ENCODE assay signal across 36 cellular contexts in genomic region chr2:207313947-207314346, GRCh38.
"Had no signal": no experiment of that assay in that cellular context is flagged by ENCODE, and none has a peak within 500 bp of the region (broad histone marks: within the 10 kb centered on the region; RNA-seq: fewer than 3 reads in every experiment).

No MANE protein-coding gene starts in this region.

- H3K9me3 Mint-ChIP-seq: activated naive CD4-positive, alpha-beta T cell treated with anti-CD3 and anti-CD28 coated beads for 36 hours; activated naive CD4-positive, alpha-beta T cell treated with anti-CD3 and anti-CD28 coated beads, Interleukin-2, amount 50 U/mL, for 24 hours; activated naive CD8-positive, alpha-beta T cell treated with anti-CD3 and anti-CD28 coated beads for 36 hours; activated T-helper 17 cell treated with anti-CD3 and anti-CD28 coated beads, Interleukin-2, amount 50 U/mL, for 72 hours; effector memory CD8-positive, alpha-beta T cell; T-helper 2 cell treated with Interferon-gamma antibody and Interleukin-4, amounts not matched to agents 5 μg/mL and 100 μg/mL, for 36 hours had no signal

- H3K4me3 ChIP-seq: adrenal gland, body of pancreas, esophagus muscularis mucosa, gastrocnemius medialis, heart right ventricle had no signal

- ATAC-seq: activated CD8-positive, alpha-beta memory T cell treated with anti-CD3 and anti-CD28 coated beads, Interleukin-2, amount 10 ng/mL, durations not matched to agents 7 days and 5 days; activated CD8-positive, alpha-beta T cell treated with anti-CD3 and anti-CD28 coated beads, Interleukin-2, amount 10 ng/mL, durations not matched to agents 7 days and 5 days; activated naive CD8-positive, alpha-beta T cell treated with anti-CD3 and anti-CD28 coated beads, Interleukin-2, amount 50 U/mL, for 24 hours; activated T-helper 17 cell treated with anti-CD3 and anti-CD28 coated beads, Interleukin-2, amount 50 U/mL, for 72 hours; body of pancreas; effector memory CD8-positive, alpha-beta T cell; foreskin keratinocyte; gastrocnemius medialis; heart right ventricle; T-helper 17 cell had no signal

- H3K36me3 Mint-ChIP-seq: activated CD8-positive, alpha-beta memory T cell treated with anti-CD3 and anti-CD28 coated beads, Interleukin-2, amount 10 ng/mL, durations not matched to agents 7 days and 5 days; activated naive CD8-positive, alpha-beta T cell treated with anti-CD3 and anti-CD28 coated beads for 36 hours had no signal

- H3K27ac ChIP-seq: adrenal gland, body of pancreas, esophagus muscularis mucosa, foreskin keratinocyte, gastrocnemius medialis, heart right ventricle, WERI-Rb-1 had no signal

- H3K9me3 ChIP-seq: adrenal gland, body of pancreas, esophagus muscularis mucosa, gastrocnemius medialis, heart right ventricle had no signal

- H3K4me3 Mint-ChIP-seq: activated CD8-positive, alpha-beta memory T cell treated with anti-CD3 and anti-CD28 coated beads, Interleukin-2, amount 10 ng/mL, durations not matched to agents 7 days and 5 days; activated CD8-positive, alpha-beta T cell treated with anti-CD3 and anti-CD28 coated beads, Interleukin-2, amount 10 ng/mL, durations not matched to agents 7 days and 5 days; activated naive CD4-positive, alpha-beta T cell treated with anti-CD3 and anti-CD28 coated beads for 36 hours; activated naive CD4-positive, alpha-beta T cell treated with anti-CD3 and anti-CD28 coated beads, Interleukin-2, amount 50 U/mL, for 24 hours; activated naive CD8-positive, alpha-beta T cell treated with anti-CD3 and anti-CD28 coated beads for 36 hours; activated naive CD8-positive, alpha-beta T cell treated with anti-CD3 and anti-CD28 coated beads, Interleukin-2, amount 50 U/mL, for 24 hours; activated T-helper 17 cell treated with anti-CD3 and anti-CD28 coated beads, Interleukin-2, amount 50 U/mL, for 72 hours; effector memory CD8-positive, alpha-beta T cell; T-helper 17 cell; T-helper 2 cell treated with Interferon-gamma antibody and Interleukin-4, amounts not matched to agents 5 μg/mL and 100 μg/mL, for 36 hours had no signal

- H3K27me3 Mint-ChIP-seq: activated CD8-positive, alpha-beta memory T cell treated with anti-CD3 and anti-CD28 coated beads, Interleukin-2, amount 10 ng/mL, durations not matched to agents 7 days and 5 days; activated naive CD4-positive, alpha-beta T cell treated with anti-CD3 and anti-CD28 coated beads, Interleukin-2, amount 50 U/mL, for 24 hours; activated naive CD8-positive, alpha-beta T cell treated with anti-CD3 and anti-CD28 coated beads for 36 hours; activated naive CD8-positive, alpha-beta T cell treated with anti-CD3 and anti-CD28 coated beads, Interleukin-2, amount 50 U/mL, for 24 hours had no signal

- FAIRE-seq: colon had no signal

- H3K4me1 ChIP-seq: body of pancreas had no signal

- DNase-seq: activated CD4-positive, alpha-beta T cell treated with anti-CD3 and anti-CD28 coated beads for 48 hours; activated CD4-positive, alpha-beta T cell treated with anti-CD3 and anti-CD28 coated beads, Interleukin-2, amount 50 U/mL, for 1 hour; activated CD4-positive, alpha-beta T cell treated with anti-CD3 and anti-CD28 coated beads, Interleukin-2, amount 50 U/mL, for 48 hours; activated CD4-positive, CD25-positive, alpha-beta regulatory T cell; activated CD4-positive, CD25-positive, alpha-beta regulatory T cell treated with anti-CD3 and anti-CD28 coated beads, Interleukin-2, amount 50 U/mL, for 72 hours; activated CD8-positive, alpha-beta memory T cell treated with anti-CD3 and anti-CD28 coated beads, Interleukin-2, amount 10 ng/mL, durations not matched to agents 7 days and 5 days; activated CD8-positive, alpha-beta memory T cell treated with anti-CD3 and anti-CD28 coated beads, Interleukin-2, amount 50 U/mL, for 4 hours; activated CD8-positive, alpha-beta T cell treated with anti-CD3 and anti-CD28 coated beads, Interleukin-2, amount 10 ng/mL, durations not matched to agents 7 days and 5 days; activated effector memory CD4-positive, alpha-beta T cell treated with Interleukin-2 at 50 U/mL for 16 hours; activated gamma-delta T cell treated with Interleukin-2 at 50 U/mL for 16 hours; activated naive CD4-positive, alpha-beta T cell treated with anti-CD3 and anti-CD28 coated beads for 36 hours; activated naive CD8-positive, alpha-beta T cell treated with anti-CD3 and anti-CD28 coated beads for 36 hours; activated naive CD8-positive, alpha-beta T cell treated with anti-CD3 and anti-CD28 coated beads, Interleukin-2, amount 50 U/mL, for 24 hours; activated T-cell treated with anti-CD3 and anti-CD28 coated beads, Interleukin-2, amount 50 U/mL, for 1 hour; adrenal gland; amygdala; aorta; body of pancreas; caudate nucleus; cortex of kidney; dermis blood vessel endothelial cell; effector CD4-positive, alpha-beta T cell; effector memory CD8-positive, alpha-beta T cell; erythroblast; foreskin keratinocyte; gastrocnemius medialis; heart right ventricle; T-helper 1 cell; T-helper 17 cell; T1000; WERI-Rb-1 had no signal

- H3K4me1 Mint-ChIP-seq: T-helper 17 cell had no signal

- H3K27ac Mint-ChIP-seq: activated CD8-positive, alpha-beta memory T cell treated with anti-CD3 and anti-CD28 coated beads, Interleukin-2, amount 10 ng/mL, durations not matched to agents 7 days and 5 days; activated CD8-positive, alpha-beta T cell treated with anti-CD3 and anti-CD28 coated beads, Interleukin-2, amount 10 ng/mL, durations not matched to agents 7 days and 5 days; activated naive CD4-positive, alpha-beta T cell treated with anti-CD3 and anti-CD28 coated beads for 36 hours; activated naive CD4-positive, alpha-beta T cell treated with anti-CD3 and anti-CD28 coated beads, Interleukin-2, amount 50 U/mL, for 24 hours; activated naive CD8-positive, alpha-beta T cell treated with anti-CD3 and anti-CD28 coated beads for 36 hours; activated naive CD8-positive, alpha-beta T cell treated with anti-CD3 and anti-CD28 coated beads, Interleukin-2, amount 50 U/mL, for 24 hours; effector memory CD8-positive, alpha-beta T cell; T-helper 17 cell; T-helper 2 cell treated with Interferon-gamma antibody and Interleukin-4, amounts not matched to agents 5 μg/mL and 100 μg/mL, for 36 hours had no signal
